Comparison of ENCODE assay signal across 2 cellular contexts in the genomic region with DNA sequence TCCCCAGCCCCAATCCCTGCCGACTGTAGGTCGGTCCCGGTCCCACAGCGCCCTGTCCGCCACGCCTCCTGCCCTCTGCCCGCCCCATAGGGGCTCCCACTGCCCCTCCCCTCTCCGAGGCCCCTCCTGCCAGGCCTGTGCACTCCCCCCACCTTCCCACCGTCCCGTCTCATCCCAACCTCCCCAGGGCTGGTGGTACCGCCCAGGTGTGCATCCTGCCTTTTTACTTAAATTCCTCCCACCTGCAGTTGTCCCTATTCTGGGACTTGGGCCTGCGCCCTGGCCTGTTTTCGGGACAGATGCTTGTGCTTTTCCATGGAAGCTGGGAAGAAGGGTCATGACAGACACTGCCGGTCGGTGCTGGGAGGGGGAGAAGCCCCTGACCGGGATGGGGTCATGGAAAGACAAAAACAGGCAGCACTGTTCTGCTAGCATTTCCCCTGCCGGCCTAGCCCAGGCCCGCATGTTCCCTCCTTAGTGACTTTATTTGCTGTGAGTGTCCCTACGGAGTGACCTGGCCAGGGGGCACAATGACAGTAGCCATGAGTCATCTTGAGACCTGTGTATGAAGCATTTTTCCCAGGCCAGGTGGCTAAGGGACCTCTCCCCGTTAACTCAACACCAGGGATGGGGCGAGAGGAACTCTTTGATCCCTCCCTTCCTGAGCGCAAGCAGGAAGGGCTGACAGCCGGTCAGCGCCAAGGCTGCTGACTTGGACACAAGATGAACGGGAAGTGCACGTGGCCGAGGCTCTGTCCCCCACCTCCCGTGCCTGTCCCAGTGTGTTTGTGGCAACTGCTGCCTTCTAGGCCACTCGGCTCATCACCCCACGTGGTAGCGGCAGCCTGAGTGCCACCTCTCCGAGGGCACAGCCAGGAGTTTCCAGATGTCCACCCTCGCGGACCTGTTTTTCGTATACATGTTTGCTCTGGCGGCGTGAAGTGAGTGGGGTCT.
TF ChIP-seq lines count a peak whose summit lies in the region.

No MANE protein-coding gene starts in this region.

TF ChIP-seq in GM23338, 12 proteins besides CTCF, POLR2A, EP300 and RAD21 (continued from another document):
- TF ChIP-seq, protein P1, sequence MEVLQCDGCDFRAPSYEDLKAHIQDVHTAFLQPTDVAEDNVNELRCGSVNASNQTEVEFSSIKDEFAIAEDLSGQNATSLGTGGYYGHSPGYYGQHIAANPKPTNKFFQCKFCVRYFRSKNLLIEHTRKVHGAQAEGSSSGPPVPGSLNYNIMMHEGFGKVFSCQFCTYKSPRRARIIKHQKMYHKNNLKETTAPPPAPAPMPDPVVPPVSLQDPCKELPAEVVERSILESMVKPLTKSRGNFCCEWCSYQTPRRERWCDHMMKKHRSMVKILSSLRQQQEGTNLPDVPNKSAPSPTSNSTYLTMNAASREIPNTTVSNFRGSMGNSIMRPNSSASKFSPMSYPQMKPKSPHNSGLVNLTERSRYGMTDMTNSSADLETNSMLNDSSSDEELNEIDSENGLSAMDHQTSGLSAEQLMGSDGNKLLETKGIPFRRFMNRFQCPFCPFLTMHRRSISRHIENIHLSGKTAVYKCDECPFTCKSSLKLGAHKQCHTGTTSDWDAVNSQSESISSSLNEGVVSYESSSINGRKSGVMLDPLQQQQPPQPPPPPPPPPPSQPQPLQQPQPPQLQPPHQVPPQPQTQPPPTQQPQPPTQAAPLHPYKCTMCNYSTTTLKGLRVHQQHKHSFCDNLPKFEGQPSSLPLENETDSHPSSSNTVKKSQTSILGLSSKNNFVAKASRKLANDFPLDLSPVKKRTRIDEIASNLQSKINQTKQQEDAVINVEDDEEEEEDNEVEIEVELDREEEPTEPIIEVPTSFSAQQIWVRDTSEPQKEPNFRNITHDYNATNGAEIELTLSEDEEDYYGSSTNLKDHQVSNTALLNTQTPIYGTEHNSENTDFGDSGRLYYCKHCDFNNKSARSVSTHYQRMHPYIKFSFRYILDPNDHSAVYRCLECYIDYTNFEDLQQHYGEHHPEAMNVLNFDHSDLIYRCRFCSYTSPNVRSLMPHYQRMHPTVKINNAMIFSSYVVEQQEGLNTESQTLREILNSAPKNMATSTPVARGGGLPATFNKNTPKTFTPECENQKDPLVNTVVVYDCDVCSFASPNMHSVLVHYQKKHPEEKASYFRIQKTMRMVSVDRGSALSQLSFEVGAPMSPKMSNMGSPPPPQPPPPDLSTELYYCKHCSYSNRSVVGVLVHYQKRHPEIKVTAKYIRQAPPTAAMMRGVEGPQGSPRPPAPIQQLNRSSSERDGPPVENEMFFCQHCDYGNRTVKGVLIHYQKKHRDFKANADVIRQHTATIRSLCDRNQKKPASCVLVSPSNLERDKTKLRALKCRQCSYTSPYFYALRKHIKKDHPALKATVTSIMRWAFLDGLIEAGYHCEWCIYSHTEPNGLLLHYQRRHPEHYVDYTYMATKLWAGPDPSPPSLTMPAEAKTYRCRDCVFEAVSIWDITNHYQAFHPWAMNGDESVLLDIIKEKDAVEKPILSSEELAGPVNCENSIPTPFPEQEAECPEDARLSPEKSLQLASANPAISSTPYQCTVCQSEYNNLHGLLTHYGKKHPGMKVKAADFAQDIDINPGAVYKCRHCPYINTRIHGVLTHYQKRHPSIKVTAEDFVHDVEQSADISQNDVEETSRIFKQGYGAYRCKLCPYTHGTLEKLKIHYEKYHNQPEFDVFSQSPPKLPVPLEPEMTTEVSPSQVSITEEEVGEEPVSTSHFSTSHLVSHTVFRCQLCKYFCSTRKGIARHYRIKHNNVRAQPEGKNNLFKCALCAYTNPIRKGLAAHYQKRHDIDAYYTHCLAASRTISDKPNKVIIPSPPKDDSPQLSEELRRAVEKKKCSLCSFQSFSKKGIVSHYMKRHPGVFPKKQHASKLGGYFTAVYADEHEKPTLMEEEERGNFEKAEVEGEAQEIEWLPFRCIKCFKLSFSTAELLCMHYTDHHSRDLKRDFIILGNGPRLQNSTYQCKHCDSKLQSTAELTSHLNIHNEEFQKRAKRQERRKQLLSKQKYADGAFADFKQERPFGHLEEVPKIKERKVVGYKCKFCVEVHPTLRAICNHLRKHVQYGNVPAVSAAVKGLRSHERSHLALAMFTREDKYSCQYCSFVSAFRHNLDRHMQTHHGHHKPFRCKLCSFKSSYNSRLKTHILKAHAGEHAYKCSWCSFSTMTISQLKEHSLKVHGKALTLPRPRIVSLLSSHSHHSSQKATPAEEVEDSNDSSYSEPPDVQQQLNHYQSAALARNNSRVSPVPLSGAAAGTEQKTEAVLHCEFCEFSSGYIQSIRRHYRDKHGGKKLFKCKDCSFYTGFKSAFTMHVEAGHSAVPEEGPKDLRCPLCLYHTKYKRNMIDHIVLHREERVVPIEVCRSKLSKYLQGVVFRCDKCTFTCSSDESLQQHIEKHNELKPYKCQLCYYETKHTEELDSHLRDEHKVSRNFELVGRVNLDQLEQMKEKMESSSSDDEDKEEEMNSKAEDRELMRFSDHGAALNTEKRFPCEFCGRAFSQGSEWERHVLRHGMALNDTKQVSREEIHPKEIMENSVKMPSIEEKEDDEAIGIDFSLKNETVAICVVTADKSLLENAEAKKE (CRISPR knock-in tag; IDR thresholded peaks at IDR 0.05) = no peak
- TF ChIP-seq CREB1 (CRISPR knock-in tag; IDR thresholded peaks at IDR 0.05; ENCODE audit: low read depth) (no peak), ZNF331 (CRISPR knock-in tag; IDR thresholded peaks at IDR 0.05; ENCODE audit: low read depth) (no peak), EZH2phosphoT487 (IDR thresholded peaks at IDR 0.05; ENCODE audit: unreplicated experiment) (no peak)
- TF ChIP-seq, protein P2, sequence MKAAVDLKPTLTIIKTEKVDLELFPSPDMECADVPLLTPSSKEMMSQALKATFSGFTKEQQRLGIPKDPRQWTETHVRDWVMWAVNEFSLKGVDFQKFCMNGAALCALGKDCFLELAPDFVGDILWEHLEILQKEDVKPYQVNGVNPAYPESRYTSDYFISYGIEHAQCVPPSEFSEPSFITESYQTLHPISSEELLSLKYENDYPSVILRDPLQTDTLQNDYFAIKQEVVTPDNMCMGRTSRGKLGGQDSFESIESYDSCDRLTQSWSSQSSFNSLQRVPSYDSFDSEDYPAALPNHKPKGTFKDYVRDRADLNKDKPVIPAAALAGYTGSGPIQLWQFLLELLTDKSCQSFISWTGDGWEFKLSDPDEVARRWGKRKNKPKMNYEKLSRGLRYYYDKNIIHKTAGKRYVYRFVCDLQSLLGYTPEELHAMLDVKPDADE (IDR thresholded peaks at IDR 0.05) = no peak
- TF ChIP-seq, protein P3, sequence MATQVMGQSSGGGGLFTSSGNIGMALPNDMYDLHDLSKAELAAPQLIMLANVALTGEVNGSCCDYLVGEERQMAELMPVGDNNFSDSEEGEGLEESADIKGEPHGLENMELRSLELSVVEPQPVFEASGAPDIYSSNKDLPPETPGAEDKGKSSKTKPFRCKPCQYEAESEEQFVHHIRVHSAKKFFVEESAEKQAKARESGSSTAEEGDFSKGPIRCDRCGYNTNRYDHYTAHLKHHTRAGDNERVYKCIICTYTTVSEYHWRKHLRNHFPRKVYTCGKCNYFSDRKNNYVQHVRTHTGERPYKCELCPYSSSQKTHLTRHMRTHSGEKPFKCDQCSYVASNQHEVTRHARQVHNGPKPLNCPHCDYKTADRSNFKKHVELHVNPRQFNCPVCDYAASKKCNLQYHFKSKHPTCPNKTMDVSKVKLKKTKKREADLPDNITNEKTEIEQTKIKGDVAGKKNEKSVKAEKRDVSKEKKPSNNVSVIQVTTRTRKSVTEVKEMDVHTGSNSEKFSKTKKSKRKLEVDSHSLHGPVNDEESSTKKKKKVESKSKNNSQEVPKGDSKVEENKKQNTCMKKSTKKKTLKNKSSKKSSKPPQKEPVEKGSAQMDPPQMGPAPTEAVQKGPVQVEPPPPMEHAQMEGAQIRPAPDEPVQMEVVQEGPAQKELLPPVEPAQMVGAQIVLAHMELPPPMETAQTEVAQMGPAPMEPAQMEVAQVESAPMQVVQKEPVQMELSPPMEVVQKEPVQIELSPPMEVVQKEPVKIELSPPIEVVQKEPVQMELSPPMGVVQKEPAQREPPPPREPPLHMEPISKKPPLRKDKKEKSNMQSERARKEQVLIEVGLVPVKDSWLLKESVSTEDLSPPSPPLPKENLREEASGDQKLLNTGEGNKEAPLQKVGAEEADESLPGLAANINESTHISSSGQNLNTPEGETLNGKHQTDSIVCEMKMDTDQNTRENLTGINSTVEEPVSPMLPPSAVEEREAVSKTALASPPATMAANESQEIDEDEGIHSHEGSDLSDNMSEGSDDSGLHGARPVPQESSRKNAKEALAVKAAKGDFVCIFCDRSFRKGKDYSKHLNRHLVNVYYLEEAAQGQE (IDR thresholded peaks at IDR 0.05; ENCODE audit: unreplicated experiment) = no peak

TF ChIP-seq in WTC11, 78 proteins besides CTCF, POLR2A, EP300 and RAD21 (continued from another document):
- TF ChIP-seq, protein P4, sequence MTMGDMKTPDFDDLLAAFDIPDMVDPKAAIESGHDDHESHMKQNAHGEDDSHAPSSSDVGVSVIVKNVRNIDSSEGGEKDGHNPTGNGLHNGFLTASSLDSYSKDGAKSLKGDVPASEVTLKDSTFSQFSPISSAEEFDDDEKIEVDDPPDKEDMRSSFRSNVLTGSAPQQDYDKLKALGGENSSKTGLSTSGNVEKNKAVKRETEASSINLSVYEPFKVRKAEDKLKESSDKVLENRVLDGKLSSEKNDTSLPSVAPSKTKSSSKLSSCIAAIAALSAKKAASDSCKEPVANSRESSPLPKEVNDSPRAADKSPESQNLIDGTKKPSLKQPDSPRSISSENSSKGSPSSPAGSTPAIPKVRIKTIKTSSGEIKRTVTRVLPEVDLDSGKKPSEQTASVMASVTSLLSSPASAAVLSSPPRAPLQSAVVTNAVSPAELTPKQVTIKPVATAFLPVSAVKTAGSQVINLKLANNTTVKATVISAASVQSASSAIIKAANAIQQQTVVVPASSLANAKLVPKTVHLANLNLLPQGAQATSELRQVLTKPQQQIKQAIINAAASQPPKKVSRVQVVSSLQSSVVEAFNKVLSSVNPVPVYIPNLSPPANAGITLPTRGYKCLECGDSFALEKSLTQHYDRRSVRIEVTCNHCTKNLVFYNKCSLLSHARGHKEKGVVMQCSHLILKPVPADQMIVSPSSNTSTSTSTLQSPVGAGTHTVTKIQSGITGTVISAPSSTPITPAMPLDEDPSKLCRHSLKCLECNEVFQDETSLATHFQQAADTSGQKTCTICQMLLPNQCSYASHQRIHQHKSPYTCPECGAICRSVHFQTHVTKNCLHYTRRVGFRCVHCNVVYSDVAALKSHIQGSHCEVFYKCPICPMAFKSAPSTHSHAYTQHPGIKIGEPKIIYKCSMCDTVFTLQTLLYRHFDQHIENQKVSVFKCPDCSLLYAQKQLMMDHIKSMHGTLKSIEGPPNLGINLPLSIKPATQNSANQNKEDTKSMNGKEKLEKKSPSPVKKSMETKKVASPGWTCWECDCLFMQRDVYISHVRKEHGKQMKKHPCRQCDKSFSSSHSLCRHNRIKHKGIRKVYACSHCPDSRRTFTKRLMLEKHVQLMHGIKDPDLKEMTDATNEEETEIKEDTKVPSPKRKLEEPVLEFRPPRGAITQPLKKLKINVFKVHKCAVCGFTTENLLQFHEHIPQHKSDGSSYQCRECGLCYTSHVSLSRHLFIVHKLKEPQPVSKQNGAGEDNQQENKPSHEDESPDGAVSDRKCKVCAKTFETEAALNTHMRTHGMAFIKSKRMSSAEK (CRISPR knock-in tag; IDR thresholded peaks at IDR 0.05; ENCODE audit: borderline replicate concordance) = no peak
- TF ChIP-seq, protein P5, sequence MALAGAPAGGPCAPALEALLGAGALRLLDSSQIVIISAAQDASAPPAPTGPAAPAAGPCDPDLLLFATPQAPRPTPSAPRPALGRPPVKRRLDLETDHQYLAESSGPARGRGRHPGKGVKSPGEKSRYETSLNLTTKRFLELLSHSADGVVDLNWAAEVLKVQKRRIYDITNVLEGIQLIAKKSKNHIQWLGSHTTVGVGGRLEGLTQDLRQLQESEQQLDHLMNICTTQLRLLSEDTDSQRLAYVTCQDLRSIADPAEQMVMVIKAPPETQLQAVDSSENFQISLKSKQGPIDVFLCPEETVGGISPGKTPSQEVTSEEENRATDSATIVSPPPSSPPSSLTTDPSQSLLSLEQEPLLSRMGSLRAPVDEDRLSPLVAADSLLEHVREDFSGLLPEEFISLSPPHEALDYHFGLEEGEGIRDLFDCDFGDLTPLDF (CRISPR knock-in tag; IDR thresholded peaks at IDR 0.05) = no peak
